12 cellular contexts compared by ENCODE assay signal in genomic region chr12:89783321-89784060, GRCh38.
DNase-seq lines count a peak whose midpoint lies in the region; ATAC-seq, FAIRE-seq and TF ChIP-seq lines count a peak whose summit lies in the region.
"Had no signal": no experiment of that assay in that cellular context is flagged by ENCODE, and none has a peak within 500 bp of the region (broad histone marks: within the 10 kb centered on the region; RNA-seq: fewer than 3 reads in every experiment).

No MANE protein-coding gene starts in this region.

- TF ChIP-seq POLR2A in body of pancreas (IDR thresholded peaks at IDR 0.05) = no peak

- WGBS in body of pancreas, 2 donors = 35 to 54% methylated on average over 4 of the region's 4 CpGs

- H3K36me3 ChIP-seq in cardiac muscle cell = no peaks in the 10 kb centered on the region
- H3K36me3 ChIP-seq in right atrium auricular region = no peaks in the 10 kb centered on the region
- no peaks in the 10 kb centered on the region for H3K36me3 ChIP-seq in body of pancreas (replicated peaks in 1 of 2; ENCODE audit: insufficient read depth in 1 of 2, low read depth in 2 of 2)
- H3K36me3 ChIP-seq: BLaER1, prostate gland had no signal

- no peaks in the 10 kb centered on the region for H3K9me3 ChIP-seq in cardiac muscle cell (ENCODE audit: low read depth)
- peaks cover 0 to 8% of the 10 kb centered on the region in 2 donors for H3K9me3 ChIP-seq in right atrium auricular region
- H3K9me3 ChIP-seq in body of pancreas = no peaks in the 10 kb centered on the region
- H3K9me3 ChIP-seq: prostate gland had no signal

- H3K4me1 ChIP-seq in cardiac muscle cell (ENCODE audit: low read depth) = peaks cover 23% of the 10 kb centered on the region
- peaks cover 0 to 11% of the 10 kb centered on the region in 2 donors for H3K4me1 ChIP-seq in right atrium auricular region
- no peaks in the 10 kb centered on the region for H3K4me1 ChIP-seq in body of pancreas
- H3K4me1 ChIP-seq: BLaER1, prostate gland had no signal

- DNase-seq in cardiac muscle cell (ENCODE audit: low read depth in 1 of 2, low spot score in 1 of 2) (peak; percentile 71 to 90), right atrium auricular region (ENCODE audit: low spot score) (no peak), RPMI7951 (ENCODE audit: low read depth) (peak; percentile 64), inferior parietal cortex (ENCODE audit: extremely low spot score) (peak; percentile 26), urothelium cell line (ENCODE audit: low spot score) (peak; percentile 4), body of pancreas (no peak), left lobe of liver (ENCODE audit: low spot score) (no peak)
- DNase-seq: RPMI8226 had no signal

- no peak for FAIRE-seq in urothelium cell line (lab: Jason Lieb, UNC)

- intact Hi-C loops in body of pancreas (cut with DNase I) = no loop called here

- H3K4me3 ChIP-seq in cardiac muscle cell (no peak overlapping the region), right atrium auricular region (no peak overlapping the region), body of pancreas (no peak overlapping the region)
- H3K4me3 ChIP-seq: BLaER1, prostate gland had no signal

- H3K27ac ChIP-seq in cardiac muscle cell (peak overlapping the region; percentile 36), right atrium auricular region (no peak overlapping the region), body of pancreas (no peak overlapping the region)
- H3K27ac ChIP-seq: BLaER1, epithelial cell of prostate, prostate gland had no signal

- TF ChIP-seq CTCF in cardiac muscle cell (IDR thresholded peaks at IDR 0.05; ENCODE audit: low read depth, low read length) = no peak
- TF ChIP-seq CTCF in right atrium auricular region (IDR thresholded peaks at IDR 0.05) = no peak
- no peak for TF ChIP-seq CTCF in body of pancreas (IDR thresholded peaks at IDR 0.05)

- ATAC-seq in body of pancreas (no peak), GM19463 (IDR thresholded peaks at IDR 0.05; ENCODE audit: unreplicated experiment) (no peak), left lobe of liver (no peak)

- H3K27me3 ChIP-seq in cardiac muscle cell = no peaks in the 10 kb centered on the region
- H3K27me3 ChIP-seq in right atrium auricular region = no peaks in the 10 kb centered on the region
- H3K27me3 ChIP-seq in body of pancreas = no peaks in the 10 kb centered on the region
- H3K27me3 ChIP-seq: BLaER1 had no signal

Comparison
In these comparisons a context has a peak if more than half of its experiments do, and no peak if none do; other contexts are left out.
1. DNase-seq: peak in cardiac muscle cell (2 of 2), RPMI7951 (single experiment), inferior parietal cortex (single experiment) and urothelium cell line (single experiment); none in right atrium auricular region (single experiment), body of pancreas (0 of 4) and left lobe of liver (single experiment).